ENCODE assay signal across 24 cellular contexts in genomic region chr1:213533125-213533524, GRCh38.
"Had no signal": no experiment of that assay in that cellular context is flagged by ENCODE, and none has a peak within 500 bp of the region (broad histone marks: within the 10 kb centered on the region; RNA-seq: fewer than 3 reads in every experiment).

No MANE protein-coding gene starts in this region.

- H3K27ac ChIP-seq: breast epithelium, colonic mucosa, esophagus squamous epithelium, gastrocnemius medialis, left lung, testis, vagina had no signal

- H3K4me1 ChIP-seq: breast epithelium, colonic mucosa, esophagus squamous epithelium, gastrocnemius medialis, left lung, vagina had no signal

- H3K27me3 Mint-ChIP-seq: activated naive CD8-positive, alpha-beta T cell treated with anti-CD3 and anti-CD28 coated beads for 36 hours; activated T-cell treated with anti-CD3 and anti-CD28 coated beads, Interleukin-2, amount 50 U/mL, for 24 hours; activated T-helper 17 cell treated with anti-CD3 and anti-CD28 coated beads, Interleukin-2, amount 50 U/mL, for 72 hours; stimulated activated naive B cell treated with anti-CD40 and anti-IgM and Interleukin-4, amounts not matched to agents 10 μg/mL and 1 μg/mL and 100 μg/mL, for 72 hours had no signal

- H3K27me3 ChIP-seq: breast epithelium, colonic mucosa, esophagus squamous epithelium, gastrocnemius medialis, left lung, testis, vagina had no signal

- H3K4me3 Mint-ChIP-seq: activated naive CD8-positive, alpha-beta T cell treated with anti-CD3 and anti-CD28 coated beads for 36 hours; activated T-cell treated with anti-CD3 and anti-CD28 coated beads, Interleukin-2, amount 50 U/mL, for 24 hours; activated T-helper 17 cell treated with anti-CD3 and anti-CD28 coated beads, Interleukin-2, amount 50 U/mL, for 72 hours; naive B cell; neural crest cell; stimulated activated naive B cell treated with anti-CD40 and anti-IgM and Interleukin-4, amounts not matched to agents 10 μg/mL and 1 μg/mL and 100 μg/mL, for 72 hours had no signal

- DNase-seq: activated CD4-positive, alpha-beta T cell treated with anti-CD3 and anti-CD28 coated beads for 1 hour; activated CD4-positive, alpha-beta T cell treated with anti-CD3 and anti-CD28 coated beads, Interleukin-2, amount 50 U/mL, for 1 hour; activated naive CD8-positive, alpha-beta T cell treated with anti-CD3 and anti-CD28 coated beads for 36 hours; activated T-cell treated with anti-CD3 and anti-CD28 coated beads, Interleukin-2, amount 50 U/mL, for 24 hours; colonic mucosa; esophagus squamous epithelium; gastrocnemius medialis; hippocampal formation; kidney glomerular epithelial cell; naive B cell; occipital lobe; small intestine; stimulated activated CD4-positive, alpha-beta T cell treated with anti-CD3 and anti-CD28 coated beads, Interleukin-15, amount 100 ng/mL, for 24 hours; stimulated activated CD8-positive, alpha-beta memory T cell treated with anti-CD3 and anti-CD28 coated beads, Interleukin-4, amount 100 ng/mL, for 48 hours; stimulated activated naive B cell treated with anti-CD40 and anti-IgM and Interleukin-4, amounts not matched to agents 10 μg/mL and 1 μg/mL and 100 μg/mL, for 72 hours; testis; trophoblast cell had no signal

- H3K27ac Mint-ChIP-seq: activated naive CD8-positive, alpha-beta T cell treated with anti-CD3 and anti-CD28 coated beads for 36 hours; activated T-cell treated with anti-CD3 and anti-CD28 coated beads, Interleukin-2, amount 50 U/mL, for 24 hours; activated T-helper 17 cell treated with anti-CD3 and anti-CD28 coated beads, Interleukin-2, amount 50 U/mL, for 72 hours; naive B cell; stimulated activated naive B cell treated with anti-CD40 and anti-IgM and Interleukin-4, amounts not matched to agents 10 μg/mL and 1 μg/mL and 100 μg/mL, for 72 hours had no signal

- H3K4me1 Mint-ChIP-seq: activated naive CD8-positive, alpha-beta T cell treated with anti-CD3 and anti-CD28 coated beads for 36 hours; activated T-helper 17 cell treated with anti-CD3 and anti-CD28 coated beads, Interleukin-2, amount 50 U/mL, for 72 hours; naive B cell; neural crest cell; stimulated activated naive B cell treated with anti-CD40 and anti-IgM and Interleukin-4, amounts not matched to agents 10 μg/mL and 1 μg/mL and 100 μg/mL, for 72 hours had no signal

- H3K36me3 ChIP-seq: breast epithelium, colonic mucosa, esophagus squamous epithelium, gastrocnemius medialis, left lung, vagina had no signal

- H3K36me3 Mint-ChIP-seq: activated naive CD8-positive, alpha-beta T cell treated with anti-CD3 and anti-CD28 coated beads for 36 hours; naive B cell; stimulated activated naive B cell treated with anti-CD40 and anti-IgM and Interleukin-4, amounts not matched to agents 10 μg/mL and 1 μg/mL and 100 μg/mL, for 72 hours had no signal

- H3K9me3 ChIP-seq: breast epithelium, colonic mucosa, esophagus squamous epithelium, gastrocnemius medialis, left lung, testis, vagina had no signal

- H3K9me3 Mint-ChIP-seq: activated naive CD8-positive, alpha-beta T cell treated with anti-CD3 and anti-CD28 coated beads for 36 hours; activated T-cell treated with anti-CD3 and anti-CD28 coated beads, Interleukin-2, amount 50 U/mL, for 24 hours; neural crest cell had no signal

- ATAC-seq: activated T-helper 17 cell treated with anti-CD3 and anti-CD28 coated beads, Interleukin-2, amount 50 U/mL, for 72 hours; gastrocnemius medialis; left lung; sciatic nerve; stimulated activated naive B cell treated with anti-CD40 and anti-IgM and Interleukin-4, amounts not matched to agents 10 μg/mL and 1 μg/mL and 100 μg/mL, for 72 hours had no signal

- H3K4me3 ChIP-seq: breast epithelium, colonic mucosa, esophagus squamous epithelium, gastrocnemius medialis, left lung, lung, testis, vagina had no signal
